27 cellular contexts compared by ENCODE assay signal in the genomic region with DNA sequence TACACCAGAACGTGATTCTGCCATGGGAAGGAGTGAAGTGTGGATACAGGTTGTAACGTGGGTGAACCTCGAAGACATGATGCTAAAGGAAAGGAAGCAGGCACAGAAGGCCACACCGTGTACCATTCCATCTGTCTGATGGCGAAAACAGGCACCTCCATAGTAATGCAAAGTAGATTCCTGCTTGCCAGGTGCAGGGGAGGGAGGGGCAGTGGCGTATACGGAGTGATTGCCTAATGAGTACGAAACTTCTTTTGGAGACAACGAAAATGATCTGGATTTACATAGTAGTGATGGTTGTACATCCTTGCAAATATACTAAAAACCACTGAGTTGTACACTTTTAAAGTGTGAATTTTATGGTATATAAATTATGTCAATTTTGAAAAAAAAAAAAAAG.
"Had no signal": no experiment of that assay in that cellular context is flagged by ENCODE, and none has a peak within 500 bp of the region (broad histone marks: within the 10 kb centered on the region; RNA-seq: fewer than 3 reads in every experiment).

No MANE protein-coding gene starts in this region.

- ATAC-seq: activated naive CD4-positive, alpha-beta T cell treated with anti-CD3 and anti-CD28 coated beads, Interleukin-2, amount 50 U/mL, for 72 hours; activated T-cell treated with anti-CD3 and anti-CD28 coated beads, Interleukin-2, amount 50 U/mL, for 72 hours; effector memory CD8-positive, alpha-beta T cell; gastroesophageal sphincter had no signal

- DNase-seq: activated CD4-positive, alpha-beta memory T cell treated with anti-CD3 and anti-CD28 coated beads, Interleukin-2, amount 10 ng/mL, durations not matched to agents 7 days and 5 days; activated CD4-positive, alpha-beta T cell treated with anti-CD3 and anti-CD28 coated beads for 1 hour; activated CD4-positive, alpha-beta T cell treated with anti-CD3 and anti-CD28 coated beads for 4 hours; activated CD4-positive, alpha-beta T cell treated with anti-CD3 and anti-CD28 coated beads, Interleukin-2, amount 10 ng/mL, durations not matched to agents 7 days and 5 days; activated CD4-positive, alpha-beta T cell treated with anti-CD3 and anti-CD28 coated beads, Interleukin-2, amount 50 U/mL, for 4 hours; activated CD8-positive, alpha-beta memory T cell treated with anti-CD3 and anti-CD28 coated beads, Interleukin-2, amount 50 U/mL, for 48 hours; activated gamma-delta T cell; activated naive CD4-positive, alpha-beta T cell; activated naive CD4-positive, alpha-beta T cell treated with anti-CD3 and anti-CD28 coated beads, Interleukin-2, amount 10 ng/mL, durations not matched to agents 7 days and 5 days; activated naive CD8-positive, alpha-beta T cell treated with anti-CD3 and anti-CD28 coated beads, Interleukin-2, amount 10 ng/mL, durations not matched to agents 7 days and 5 days; activated T-cell treated with anti-CD3 and anti-CD28 coated beads for 4 hours; activated T-cell treated with anti-CD3 and anti-CD28 coated beads, Interleukin-2, amount 50 U/mL, for 24 hours; activated T-cell treated with anti-CD3 and anti-CD28 coated beads, Interleukin-2, amount 50 U/mL, for 72 hours; cortex of kidney; dermis blood vessel endothelial cell; effector CD4-positive, alpha-beta T cell; effector memory CD8-positive, alpha-beta T cell; erythroblast; esophagus squamous epithelium; foreskin melanocyte; T-helper 2 cell had no signal

- H3K27ac Mint-ChIP-seq: activated CD4-positive, alpha-beta memory T cell treated with anti-CD3 and anti-CD28 coated beads, Interleukin-2, amount 10 ng/mL, durations not matched to agents 7 days and 5 days; activated CD4-positive, alpha-beta T cell treated with anti-CD3 and anti-CD28 coated beads, Interleukin-2, amount 10 ng/mL, durations not matched to agents 7 days and 5 days; activated naive CD4-positive, alpha-beta T cell treated with anti-CD3 and anti-CD28 coated beads, Interleukin-2, amount 10 ng/mL, durations not matched to agents 7 days and 5 days; activated naive CD4-positive, alpha-beta T cell treated with anti-CD3 and anti-CD28 coated beads, Interleukin-2, amount 50 U/mL, for 72 hours; activated naive CD8-positive, alpha-beta T cell treated with anti-CD3 and anti-CD28 coated beads, Interleukin-2, amount 10 ng/mL, durations not matched to agents 7 days and 5 days; activated T-cell treated with anti-CD3 and anti-CD28 coated beads, Interleukin-2, amount 50 U/mL, for 24 hours; activated T-cell treated with anti-CD3 and anti-CD28 coated beads, Interleukin-2, amount 50 U/mL, for 72 hours; brain; effector memory CD8-positive, alpha-beta T cell had no signal

- H3K4me3 ChIP-seq: ascending aorta, breast epithelium, esophagus squamous epithelium, gastroesophageal sphincter had no signal

- H3K27ac ChIP-seq: ascending aorta, breast epithelium, esophagus squamous epithelium, gastroesophageal sphincter had no signal

- H3K27me3 Mint-ChIP-seq: activated CD4-positive, alpha-beta T cell treated with anti-CD3 and anti-CD28 coated beads, Interleukin-2, amount 10 ng/mL, durations not matched to agents 7 days and 5 days; activated naive CD8-positive, alpha-beta T cell treated with anti-CD3 and anti-CD28 coated beads, Interleukin-2, amount 10 ng/mL, durations not matched to agents 7 days and 5 days; central memory CD8-positive, alpha-beta T cell; effector memory CD8-positive, alpha-beta T cell had no signal

- H3K36me3 ChIP-seq: ascending aorta, breast epithelium had no signal

- H3K36me3 Mint-ChIP-seq: activated naive CD4-positive, alpha-beta T cell treated with anti-CD3 and anti-CD28 coated beads, Interleukin-2, amount 10 ng/mL, durations not matched to agents 7 days and 5 days; activated naive CD8-positive, alpha-beta T cell treated with anti-CD3 and anti-CD28 coated beads, Interleukin-2, amount 10 ng/mL, durations not matched to agents 7 days and 5 days had no signal

- H3K4me1 Mint-ChIP-seq: activated CD4-positive, alpha-beta memory T cell treated with anti-CD3 and anti-CD28 coated beads, Interleukin-2, amount 10 ng/mL, durations not matched to agents 7 days and 5 days; activated CD4-positive, alpha-beta T cell treated with anti-CD3 and anti-CD28 coated beads, Interleukin-2, amount 10 ng/mL, durations not matched to agents 7 days and 5 days; activated naive CD4-positive, alpha-beta T cell treated with anti-CD3 and anti-CD28 coated beads, Interleukin-2, amount 10 ng/mL, durations not matched to agents 7 days and 5 days; activated naive CD8-positive, alpha-beta T cell treated with anti-CD3 and anti-CD28 coated beads, Interleukin-2, amount 10 ng/mL, durations not matched to agents 7 days and 5 days; central memory CD8-positive, alpha-beta T cell had no signal

- H3K9me3 Mint-ChIP-seq: effector memory CD8-positive, alpha-beta T cell had no signal

- H3K4me1 ChIP-seq: ascending aorta, breast epithelium, esophagus squamous epithelium, gastroesophageal sphincter had no signal

- H3K4me3 Mint-ChIP-seq: activated CD4-positive, alpha-beta memory T cell treated with anti-CD3 and anti-CD28 coated beads, Interleukin-2, amount 10 ng/mL, durations not matched to agents 7 days and 5 days; activated CD4-positive, alpha-beta T cell treated with anti-CD3 and anti-CD28 coated beads, Interleukin-2, amount 10 ng/mL, durations not matched to agents 7 days and 5 days; activated naive CD4-positive, alpha-beta T cell treated with anti-CD3 and anti-CD28 coated beads, Interleukin-2, amount 10 ng/mL, durations not matched to agents 7 days and 5 days; activated naive CD8-positive, alpha-beta T cell treated with anti-CD3 and anti-CD28 coated beads, Interleukin-2, amount 10 ng/mL, durations not matched to agents 7 days and 5 days; activated T-cell treated with anti-CD3 and anti-CD28 coated beads, Interleukin-2, amount 50 U/mL, for 24 hours; activated T-cell treated with anti-CD3 and anti-CD28 coated beads, Interleukin-2, amount 50 U/mL, for 72 hours; brain; central memory CD8-positive, alpha-beta T cell; effector memory CD8-positive, alpha-beta T cell had no signal

- H3K27me3 ChIP-seq: ascending aorta, breast epithelium, esophagus squamous epithelium, gastroesophageal sphincter had no signal
